Comparison of ENCODE assay signal across 1 cellular context in the genomic region with DNA sequence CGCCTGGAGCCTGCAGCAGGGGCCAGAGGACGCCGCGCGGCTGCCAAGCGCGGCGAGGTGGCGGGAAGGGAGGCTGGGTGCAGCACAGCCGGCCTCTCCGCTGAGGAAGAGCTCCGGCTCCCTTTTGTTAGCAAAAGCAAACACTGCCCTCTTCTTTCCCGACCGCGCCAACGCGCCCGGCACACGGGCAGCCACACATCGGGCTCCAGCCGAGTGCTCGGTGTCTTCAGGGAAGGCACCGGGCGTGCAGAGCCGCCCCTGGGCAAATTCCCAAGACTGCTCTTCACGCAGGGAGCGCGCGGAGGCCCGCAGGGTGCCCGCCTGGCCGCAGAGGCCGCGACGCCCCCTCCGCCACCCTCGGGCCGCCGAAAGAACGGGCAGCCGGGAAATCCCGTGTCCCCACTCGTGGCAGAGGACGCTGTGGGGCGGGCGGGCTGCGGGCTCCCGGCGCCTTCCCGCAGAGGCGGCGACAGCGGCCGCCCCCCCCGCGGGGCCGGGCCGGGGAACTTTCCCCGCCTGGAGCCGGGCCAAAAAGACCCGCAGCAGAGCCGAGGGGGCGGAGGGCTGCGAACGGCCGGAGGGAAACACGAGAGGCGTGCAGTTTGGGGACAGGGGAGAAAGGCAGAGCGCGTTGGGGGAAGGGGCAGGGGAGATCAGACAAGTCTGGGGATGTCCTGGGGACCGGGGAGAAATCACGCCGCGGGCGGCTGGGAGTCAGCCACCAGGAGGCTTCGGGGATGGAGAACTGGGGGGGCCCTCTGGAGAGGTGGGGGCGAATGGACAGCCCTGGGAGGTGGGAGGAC.
A peak's percentile ranks its signal among the peaks of the same experiment; 100 is the strongest.
TF ChIP-seq lines count a peak whose summit lies in the region.

No MANE protein-coding gene starts in this region.

TF ChIP-seq in HepG2, 621 proteins besides CTCF, POLR2A, EP300 and RAD21 (continued from another document and continues in another):
- TF ChIP-seq, protein P1, sequence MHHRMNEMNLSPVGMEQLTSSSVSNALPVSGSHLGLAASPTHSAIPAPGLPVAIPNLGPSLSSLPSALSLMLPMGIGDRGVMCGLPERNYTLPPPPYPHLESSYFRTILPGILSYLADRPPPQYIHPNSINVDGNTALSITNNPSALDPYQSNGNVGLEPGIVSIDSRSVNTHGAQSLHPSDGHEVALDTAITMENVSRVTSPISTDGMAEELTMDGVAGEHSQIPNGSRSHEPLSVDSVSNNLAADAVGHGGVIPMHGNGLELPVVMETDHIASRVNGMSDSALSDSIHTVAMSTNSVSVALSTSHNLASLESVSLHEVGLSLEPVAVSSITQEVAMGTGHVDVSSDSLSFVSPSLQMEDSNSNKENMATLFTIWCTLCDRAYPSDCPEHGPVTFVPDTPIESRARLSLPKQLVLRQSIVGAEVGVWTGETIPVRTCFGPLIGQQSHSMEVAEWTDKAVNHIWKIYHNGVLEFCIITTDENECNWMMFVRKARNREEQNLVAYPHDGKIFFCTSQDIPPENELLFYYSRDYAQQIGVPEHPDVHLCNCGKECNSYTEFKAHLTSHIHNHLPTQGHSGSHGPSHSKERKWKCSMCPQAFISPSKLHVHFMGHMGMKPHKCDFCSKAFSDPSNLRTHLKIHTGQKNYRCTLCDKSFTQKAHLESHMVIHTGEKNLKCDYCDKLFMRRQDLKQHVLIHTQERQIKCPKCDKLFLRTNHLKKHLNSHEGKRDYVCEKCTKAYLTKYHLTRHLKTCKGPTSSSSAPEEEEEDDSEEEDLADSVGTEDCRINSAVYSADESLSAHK (CRISPR knock-in tag; IDR thresholded peaks at IDR 0.05; ENCODE audit: borderline replicate concordance): no peak
- TF ChIP-seq, protein P2, sequence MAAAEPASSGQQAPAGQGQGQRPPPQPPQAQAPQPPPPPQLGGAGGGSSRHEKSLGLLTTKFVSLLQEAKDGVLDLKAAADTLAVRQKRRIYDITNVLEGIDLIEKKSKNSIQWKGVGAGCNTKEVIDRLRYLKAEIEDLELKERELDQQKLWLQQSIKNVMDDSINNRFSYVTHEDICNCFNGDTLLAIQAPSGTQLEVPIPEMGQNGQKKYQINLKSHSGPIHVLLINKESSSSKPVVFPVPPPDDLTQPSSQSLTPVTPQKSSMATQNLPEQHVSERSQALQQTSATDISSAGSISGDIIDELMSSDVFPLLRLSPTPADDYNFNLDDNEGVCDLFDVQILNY (CRISPR knock-in tag; conservative IDR thresholded peaks at IDR 0.05): no peak
- TF ChIP-seq CBX1 (IDR thresholded peaks at IDR 0.05; ENCODE audit: low read depth) (no peak), ZEB1 (IDR thresholded peaks at IDR 0.05; ENCODE audit: insufficient replicate concordance, low read depth) (no peak), REXO4 (CRISPR knock-in tag; IDR thresholded peaks at IDR 0.05; ENCODE audit: borderline replicate concordance) (no peak), ZNF839 (CRISPR knock-in tag; IDR thresholded peaks at IDR 0.05; ENCODE audit: borderline replicate concordance) (no peak), NR3C1 (CRISPR knock-in tag; IDR thresholded peaks at IDR 0.05) (no peak), MIER3 (CRISPR knock-in tag; IDR thresholded peaks at IDR 0.05; ENCODE audit: borderline replicate concordance) (no peak), ZNF530 (CRISPR knock-in tag; IDR thresholded peaks at IDR 0.05; ENCODE audit: low read depth) (no peak), ZNF138 (CRISPR knock-in tag; IDR thresholded peaks at IDR 0.05; ENCODE audit: low read depth) (no peak), ZNF251 (CRISPR knock-in tag; IDR thresholded peaks at IDR 0.05) (no peak), TCF7L2 (IDR thresholded peaks at IDR 0.05; ENCODE audit: low read depth, low read length) (no peak), ZNF816 (CRISPR knock-in tag; IDR thresholded peaks at IDR 0.05; ENCODE audit: borderline replicate concordance) (no peak), AGO1 (IDR thresholded peaks at IDR 0.05; ENCODE audit: low read depth, low read length, poor library complexity, severe bottlenecking) (peak; percentile 40), PAF1 (CRISPR knock-in tag; IDR thresholded peaks at IDR 0.05) (no peak), MEF2D (CRISPR knock-in tag; IDR thresholded peaks at IDR 0.05) (no peak), ZNF431 (CRISPR knock-in tag; IDR thresholded peaks at IDR 0.05; ENCODE audit: borderline replicate concordance, low read depth) (no peak), YY1 (IDR thresholded peaks at IDR 0.05; ENCODE audit: insufficient read depth, insufficient replicate concordance, low read depth, low read length) (no peak), TAF1 (CRISPR knock-in tag; IDR thresholded peaks at IDR 0.05) (peak; percentile 34; the same call in 1 of the 2 replicates), SNRNP70 (IDR thresholded peaks at IDR 0.05; ENCODE audit: low read depth, low read length) (no peak), TBX2 (CRISPR knock-in tag; IDR thresholded peaks at IDR 0.05; ENCODE audit: borderline replicate concordance) (no peak; the same call in none of the 2 replicates), FOSL2 (CRISPR knock-in tag; IDR thresholded peaks at IDR 0.05) (no peak), IKZF1 (IDR thresholded peaks at IDR 0.05) (no peak), SIX4 (CRISPR knock-in tag; IDR thresholded peaks at IDR 0.05) (no peak), ZNF224 (CRISPR knock-in tag; IDR thresholded peaks at IDR 0.05) (no peak), GABPB1 (CRISPR knock-in tag; IDR thresholded peaks at IDR 0.05) (peak; percentile 31; the same call in 1 of the 2 replicates), STAT5B (CRISPR knock-in tag; IDR thresholded peaks at IDR 0.05) (no peak), KDM1A (CRISPR knock-in tag; IDR thresholded peaks at IDR 0.05) (no peak), AKAP8 (CRISPR knock-in tag; IDR thresholded peaks at IDR 0.05) (no peak), ARID2 (CRISPR knock-in tag; IDR thresholded peaks at IDR 0.05; ENCODE audit: borderline replicate concordance) (no peak), ZNF543 (CRISPR knock-in tag; IDR thresholded peaks at IDR 0.05) (0 out of 2 replicates have a peak, but pooled peaks have one; percentile 43), ZZZ3 (CRISPR knock-in tag; IDR thresholded peaks at IDR 0.05; ENCODE audit: borderline replicate concordance) (no peak), ATF7 (IDR thresholded peaks at IDR 0.05) (no peak), ATF7 (CRISPR knock-in tag; IDR thresholded peaks at IDR 0.05) (no peak), ZFP41 (CRISPR knock-in tag; IDR thresholded peaks at IDR 0.05; ENCODE audit: borderline replicate concordance) (no peak), SAFB2 (CRISPR knock-in tag; IDR thresholded peaks at IDR 0.05; ENCODE audit: borderline replicate concordance, low read depth) (no peak; the same call in 1 of the 2 replicates), MXI1 (IDR thresholded peaks at IDR 0.05; ENCODE audit: borderline replicate concordance, low read depth, low read length) (no peak), HNF4G (IDR thresholded peaks at IDR 0.05; ENCODE audit: borderline replicate concordance, low read depth, low read length) (no peak), HNF4G (CRISPR knock-in tag; IDR thresholded peaks at IDR 0.05; ENCODE audit: borderline replicate concordance, low read depth) (no peak)
- TF ChIP-seq, protein P3, sequence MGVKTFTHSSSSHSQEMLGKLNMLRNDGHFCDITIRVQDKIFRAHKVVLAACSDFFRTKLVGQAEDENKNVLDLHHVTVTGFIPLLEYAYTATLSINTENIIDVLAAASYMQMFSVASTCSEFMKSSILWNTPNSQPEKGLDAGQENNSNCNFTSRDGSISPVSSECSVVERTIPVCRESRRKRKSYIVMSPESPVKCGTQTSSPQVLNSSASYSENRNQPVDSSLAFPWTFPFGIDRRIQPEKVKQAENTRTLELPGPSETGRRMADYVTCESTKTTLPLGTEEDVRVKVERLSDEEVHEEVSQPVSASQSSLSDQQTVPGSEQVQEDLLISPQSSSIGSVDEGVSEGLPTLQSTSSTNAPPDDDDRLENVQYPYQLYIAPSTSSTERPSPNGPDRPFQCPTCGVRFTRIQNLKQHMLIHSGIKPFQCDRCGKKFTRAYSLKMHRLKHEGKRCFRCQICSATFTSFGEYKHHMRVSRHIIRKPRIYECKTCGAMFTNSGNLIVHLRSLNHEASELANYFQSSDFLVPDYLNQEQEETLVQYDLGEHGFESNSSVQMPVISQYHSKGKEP (CRISPR knock-in tag; IDR thresholded peaks at IDR 0.05): no peak
- TF ChIP-seq, protein P4, sequence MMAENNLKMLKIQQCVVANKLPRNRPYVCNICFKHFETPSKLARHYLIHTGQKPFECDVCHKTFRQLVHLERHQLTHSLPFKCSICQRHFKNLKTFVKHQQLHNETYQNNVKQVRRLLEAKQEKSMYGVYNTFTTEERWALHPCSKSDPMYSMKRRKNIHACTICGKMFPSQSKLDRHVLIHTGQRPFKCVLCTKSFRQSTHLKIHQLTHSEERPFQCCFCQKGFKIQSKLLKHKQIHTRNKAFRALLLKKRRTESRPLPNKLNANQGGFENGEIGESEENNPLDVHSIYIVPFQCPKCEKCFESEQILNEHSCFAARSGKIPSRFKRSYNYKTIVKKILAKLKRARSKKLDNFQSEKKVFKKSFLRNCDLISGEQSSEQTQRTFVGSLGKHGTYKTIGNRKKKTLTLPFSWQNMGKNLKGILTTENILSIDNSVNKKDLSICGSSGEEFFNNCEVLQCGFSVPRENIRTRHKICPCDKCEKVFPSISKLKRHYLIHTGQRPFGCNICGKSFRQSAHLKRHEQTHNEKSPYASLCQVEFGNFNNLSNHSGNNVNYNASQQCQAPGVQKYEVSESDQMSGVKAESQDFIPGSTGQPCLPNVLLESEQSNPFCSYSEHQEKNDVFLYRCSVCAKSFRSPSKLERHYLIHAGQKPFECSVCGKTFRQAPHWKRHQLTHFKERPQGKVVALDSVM (CRISPR knock-in tag; IDR thresholded peaks at IDR 0.05): peak; percentile 77
- TF ChIP-seq, protein P5, sequence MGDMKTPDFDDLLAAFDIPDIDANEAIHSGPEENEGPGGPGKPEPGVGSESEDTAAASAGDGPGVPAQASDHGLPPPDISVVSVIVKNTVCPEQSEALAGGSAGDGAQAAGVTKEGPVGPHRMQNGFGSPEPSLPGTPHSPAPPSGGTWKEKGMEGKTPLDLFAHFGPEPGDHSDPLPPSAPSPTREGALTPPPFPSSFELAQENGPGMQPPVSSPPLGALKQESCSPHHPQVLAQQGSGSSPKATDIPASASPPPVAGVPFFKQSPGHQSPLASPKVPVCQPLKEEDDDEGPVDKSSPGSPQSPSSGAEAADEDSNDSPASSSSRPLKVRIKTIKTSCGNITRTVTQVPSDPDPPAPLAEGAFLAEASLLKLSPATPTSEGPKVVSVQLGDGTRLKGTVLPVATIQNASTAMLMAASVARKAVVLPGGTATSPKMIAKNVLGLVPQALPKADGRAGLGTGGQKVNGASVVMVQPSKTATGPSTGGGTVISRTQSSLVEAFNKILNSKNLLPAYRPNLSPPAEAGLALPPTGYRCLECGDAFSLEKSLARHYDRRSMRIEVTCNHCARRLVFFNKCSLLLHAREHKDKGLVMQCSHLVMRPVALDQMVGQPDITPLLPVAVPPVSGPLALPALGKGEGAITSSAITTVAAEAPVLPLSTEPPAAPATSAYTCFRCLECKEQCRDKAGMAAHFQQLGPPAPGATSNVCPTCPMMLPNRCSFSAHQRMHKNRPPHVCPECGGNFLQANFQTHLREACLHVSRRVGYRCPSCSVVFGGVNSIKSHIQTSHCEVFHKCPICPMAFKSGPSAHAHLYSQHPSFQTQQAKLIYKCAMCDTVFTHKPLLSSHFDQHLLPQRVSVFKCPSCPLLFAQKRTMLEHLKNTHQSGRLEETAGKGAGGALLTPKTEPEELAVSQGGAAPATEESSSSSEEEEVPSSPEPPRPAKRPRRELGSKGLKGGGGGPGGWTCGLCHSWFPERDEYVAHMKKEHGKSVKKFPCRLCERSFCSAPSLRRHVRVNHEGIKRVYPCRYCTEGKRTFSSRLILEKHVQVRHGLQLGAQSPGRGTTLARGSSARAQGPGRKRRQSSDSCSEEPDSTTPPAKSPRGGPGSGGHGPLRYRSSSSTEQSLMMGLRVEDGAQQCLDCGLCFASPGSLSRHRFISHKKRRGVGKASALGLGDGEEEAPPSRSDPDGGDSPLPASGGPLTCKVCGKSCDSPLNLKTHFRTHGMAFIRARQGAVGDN (CRISPR knock-in tag; IDR thresholded peaks at IDR 0.05): peak; percentile 76
- TF ChIP-seq, protein P6, sequence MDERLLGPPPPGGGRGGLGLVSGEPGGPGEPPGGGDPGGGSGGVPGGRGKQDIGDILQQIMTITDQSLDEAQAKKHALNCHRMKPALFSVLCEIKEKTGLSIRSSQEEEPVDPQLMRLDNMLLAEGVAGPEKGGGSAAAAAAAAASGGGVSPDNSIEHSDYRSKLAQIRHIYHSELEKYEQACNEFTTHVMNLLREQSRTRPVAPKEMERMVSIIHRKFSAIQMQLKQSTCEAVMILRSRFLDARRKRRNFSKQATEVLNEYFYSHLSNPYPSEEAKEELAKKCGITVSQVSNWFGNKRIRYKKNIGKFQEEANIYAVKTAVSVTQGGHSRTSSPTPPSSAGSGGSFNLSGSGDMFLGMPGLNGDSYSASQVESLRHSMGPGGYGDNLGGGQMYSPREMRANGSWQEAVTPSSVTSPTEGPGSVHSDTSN (CRISPR knock-in tag; IDR thresholded peaks at IDR 0.05): no peak
- TF ChIP-seq, protein P7, sequence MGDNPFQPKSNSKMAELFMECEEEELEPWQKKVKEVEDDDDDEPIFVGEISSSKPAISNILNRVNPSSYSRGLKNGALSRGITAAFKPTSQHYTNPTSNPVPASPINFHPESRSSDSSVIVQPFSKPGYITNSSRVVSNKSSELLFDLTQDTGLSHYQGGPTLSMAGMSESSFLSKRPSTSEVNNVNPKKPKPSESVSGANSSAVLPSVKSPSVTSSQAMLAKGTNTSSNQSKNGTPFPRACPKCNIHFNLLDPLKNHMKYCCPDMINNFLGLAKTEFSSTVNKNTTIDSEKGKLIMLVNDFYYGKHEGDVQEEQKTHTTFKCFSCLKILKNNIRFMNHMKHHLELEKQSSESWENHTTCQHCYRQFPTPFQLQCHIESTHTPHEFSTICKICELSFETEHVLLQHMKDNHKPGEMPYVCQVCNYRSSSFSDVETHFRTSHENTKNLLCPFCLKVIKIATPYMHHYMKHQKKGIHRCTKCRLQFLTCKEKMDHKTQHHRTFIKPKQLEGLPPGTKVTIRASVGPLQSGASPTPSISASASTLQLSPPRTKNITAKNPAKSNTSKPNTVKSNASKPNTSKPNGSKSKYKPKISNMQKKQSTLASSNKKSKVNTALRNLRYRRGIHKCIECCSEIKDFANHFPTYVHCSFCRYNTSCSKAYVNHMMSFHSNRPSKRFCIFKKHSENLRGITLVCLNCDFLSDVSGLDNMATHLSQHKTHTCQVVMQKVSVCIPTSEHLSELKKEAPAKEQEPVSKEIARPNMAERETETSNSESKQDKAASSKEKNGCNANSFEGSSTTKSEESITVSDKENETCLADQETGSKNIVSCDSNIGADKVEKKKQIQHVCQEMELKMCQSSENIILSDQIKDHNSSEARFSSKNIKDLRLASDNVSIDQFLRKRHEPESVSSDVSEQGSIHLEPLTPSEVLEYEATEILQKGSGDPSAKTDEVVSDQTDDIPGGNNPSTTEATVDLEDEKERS (CRISPR knock-in tag; IDR thresholded peaks at IDR 0.05): no peak
- TF ChIP-seq, protein P8, sequence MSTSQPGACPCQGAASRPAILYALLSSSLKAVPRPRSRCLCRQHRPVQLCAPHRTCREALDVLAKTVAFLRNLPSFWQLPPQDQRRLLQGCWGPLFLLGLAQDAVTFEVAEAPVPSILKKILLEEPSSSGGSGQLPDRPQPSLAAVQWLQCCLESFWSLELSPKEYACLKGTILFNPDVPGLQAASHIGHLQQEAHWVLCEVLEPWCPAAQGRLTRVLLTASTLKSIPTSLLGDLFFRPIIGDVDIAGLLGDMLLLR (CRISPR knock-in tag; IDR thresholded peaks at IDR 0.05): no peak
- TF ChIP-seq, protein P9, sequence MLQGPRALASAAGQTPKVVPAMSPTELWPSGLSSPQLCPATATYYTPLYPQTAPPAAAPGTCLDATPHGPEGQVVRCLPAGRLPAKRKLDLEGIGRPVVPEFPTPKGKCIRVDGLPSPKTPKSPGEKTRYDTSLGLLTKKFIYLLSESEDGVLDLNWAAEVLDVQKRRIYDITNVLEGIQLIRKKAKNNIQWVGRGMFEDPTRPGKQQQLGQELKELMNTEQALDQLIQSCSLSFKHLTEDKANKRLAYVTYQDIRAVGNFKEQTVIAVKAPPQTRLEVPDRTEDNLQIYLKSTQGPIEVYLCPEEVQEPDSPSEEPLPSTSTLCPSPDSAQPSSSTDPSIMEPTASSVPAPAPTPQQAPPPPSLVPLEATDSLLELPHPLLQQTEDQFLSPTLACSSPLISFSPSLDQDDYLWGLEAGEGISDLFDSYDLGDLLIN (CRISPR knock-in tag; IDR thresholded peaks at IDR 0.05; ENCODE audit: borderline replicate concordance): no peak
